Comparison of ENCODE assay signal across 10 cellular contexts in genomic region chr4:80035336-80035735, GRCh38. TPM values are rescaled to one million over a fixed set of nuclear protein-coding genes. Genes with fewer than 3 reads are reported as not detected.
DNase-seq lines count a peak whose midpoint lies in the region; ATAC-seq lines count a peak whose summit lies in the region.
"Had no signal": no experiment of that assay in that cellular context is flagged by ENCODE, and none has a peak within 500 bp of the region (broad histone marks: within the 10 kb centered on the region; RNA-seq: fewer than 3 reads in every experiment).

No MANE protein-coding gene starts in this region.

- H3K27ac Mint-ChIP-seq in T-helper 17 cell = peak overlapping the region; percentile 91

- no peaks in the 10 kb centered on the region for H3K27me3 Mint-ChIP-seq in T-helper 17 cell

- DNase-seq in GDM1 (lab: John Stamatoyannopoulos, UW) (peak; percentile 9), T-helper 17 cell (no peak), lung microvascular endothelial cell (ENCODE audit: low read depth in 2 of 2) (peak; percentile 19 to 77), OCI-M2 (lab: John Stamatoyannopoulos, UW; ENCODE audit: unreplicated experiment) (no peak), HK-2 (ENCODE audit: unreplicated experiment) (no peak), NCI-H748 (lab: John Stamatoyannopoulos, UW; ENCODE audit: unreplicated experiment) (no peak)
- DNase-seq: EL, NCI-H2029 had no signal

- ATAC-seq in GM21786 (IDR thresholded peaks at IDR 0.05; ENCODE audit: unreplicated experiment) (peak; percentile 72), T-helper 17 cell (peak; percentile 68), GM21526 (IDR thresholded peaks at IDR 0.05; ENCODE audit: low FRiP score, unreplicated experiment) (no peak)

- no peaks in the 10 kb centered on the region for H3K9me3 ChIP-seq in T-helper 17 cell (ENCODE audit: control insufficient read depth, low read length, poor library complexity, severe bottlenecking)

- H3K4me3 Mint-ChIP-seq in T-helper 17 cell = no peak overlapping the region

- peaks cover 11% of the 10 kb centered on the region for H3K4me1 Mint-ChIP-seq in T-helper 17 cell

- H3K36me3 Mint-ChIP-seq in T-helper 17 cell (ENCODE audit: low read depth) = peaks cover 2% of the 10 kb centered on the region

RNA-seq across cellular contexts. Expression of gene ANTXR2, which starts 37.7 kb away (rescaled TPM):
- total RNA-seq in T-helper 17 cell (10 to 100 TPM; 58.0 to 58.9 TPM), lung microvascular endothelial cell (16.6 and 21.0 TPM in 2 replicates)

Comparison
In these comparisons a context has a peak if more than half of its experiments do, and no peak if none do; other contexts are left out.
1. DNase-seq: peak in GDM1 (single experiment) and lung microvascular endothelial cell (2 of 2); none in T-helper 17 cell (0 of 3), OCI-M2 (single experiment), HK-2 (single experiment) and NCI-H748 (single experiment).